In the genomic region with DNA sequence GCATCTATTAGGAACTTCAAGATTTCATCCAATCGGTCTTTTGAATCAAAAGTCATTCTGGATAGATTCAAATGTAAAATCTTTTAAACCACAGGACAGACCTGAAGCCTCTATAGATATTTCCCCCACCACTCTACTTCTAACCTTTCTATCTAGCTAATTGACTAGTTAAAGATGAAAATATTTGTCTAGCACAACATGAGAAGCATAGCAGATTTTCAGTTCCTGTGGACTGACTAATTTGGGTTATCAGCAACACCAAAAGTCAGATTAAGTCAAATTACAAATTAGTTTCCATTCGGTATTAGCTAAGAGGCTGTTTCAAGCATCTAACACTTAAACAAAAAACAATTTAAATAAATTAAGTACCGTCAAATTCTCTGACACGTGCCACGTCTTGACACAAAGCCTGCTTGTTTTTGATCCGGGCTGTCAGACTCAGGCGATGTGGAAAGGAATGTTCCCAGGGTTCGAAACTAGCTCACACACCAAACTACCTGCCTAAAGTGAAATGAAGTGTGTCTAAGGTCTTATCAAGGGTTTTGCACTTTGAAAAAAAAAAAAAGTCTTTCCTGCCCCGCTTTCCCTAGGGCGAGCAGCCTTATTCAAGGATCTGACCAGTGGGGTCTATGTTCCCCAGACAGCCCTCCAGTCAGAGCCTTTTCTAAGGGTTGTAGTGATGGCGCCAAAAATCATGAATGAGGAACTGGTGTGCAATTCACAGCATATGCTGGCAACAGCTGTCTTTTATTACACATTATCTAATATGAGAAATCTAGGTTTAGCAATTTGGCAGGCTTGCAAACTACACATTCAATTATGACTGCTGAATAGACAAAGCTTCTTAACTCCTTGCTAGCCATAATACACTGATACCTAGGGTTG, we compare ENCODE assay signal across 8 cellular contexts. TPM values are rescaled to one million over a fixed set of nuclear protein-coding genes. Genes with fewer than 3 reads are reported as not detected.
DNase-seq lines count a peak whose midpoint lies in the region; ATAC-seq and TF ChIP-seq lines count a peak whose summit lies in the region.

No MANE protein-coding gene starts in this region.

- peaks cover 0 to 2% (median 0%) of the 10 kb centered on the region in 7 donors for H3K9me3 Mint-ChIP-seq in CD14-positive monocyte

- peak; percentile 19 for ATAC-seq in GM19463 (IDR thresholded peaks at IDR 0.05; ENCODE audit: unreplicated experiment)

- peaks cover 67 to 71% of the 10 kb centered on the region in 2 donors for H3K36me3 Mint-ChIP-seq in CD14-positive monocyte

- intact Hi-C loops in CD14-positive monocyte (cut with micrococcal nuclease), result loop anchor here in 1 of 2 donors (10.0 kb wide), 1 partner anchor 114 kb away; a partner anchor contains a TSS

- H3K27me3 Mint-ChIP-seq in CD14-positive monocyte (ENCODE audit: low read depth in 3 of 3), result no peaks in the 10 kb centered on the region

- peak overlapping the region; percentile 100 for H3K4me3 Mint-ChIP-seq in CD14-positive monocyte

- no peak for TF ChIP-seq CTCF in CD14-positive monocyte (IDR thresholded peaks at IDR 0.05)
- no peak for TF ChIP-seq CTCF in cardiac fibroblast (IDR thresholded peaks at IDR 0.05; ENCODE audit: low read depth, low read length)

- no peak overlapping the region for H3K4me3 ChIP-seq in cardiac fibroblast (replicated peaks in 1 of 2; ENCODE audit: low read depth in 2 of 2, low read length in 2 of 2)

- H3K27ac Mint-ChIP-seq in CD14-positive monocyte, result peak overlapping the region; percentile 85 to 99 (median 97)

- DNase-seq in CD14-positive monocyte (ENCODE audit: low spot score), result no peak
- DNase-seq in Kasumi-1 (lab: John Stamatoyannopoulos, UW), result peak; percentile 32 to 35
- DNase-seq in cardiac fibroblast (ENCODE audit: low read depth in 2 of 2), result peak; percentile 18 to 59
- DNase-seq in stromal cell of bone marrow (ENCODE audit: low read depth), result peak; percentile 52
- no peak for DNase-seq in activated effector memory CD4-positive, alpha-beta T cell treated with Interleukin-2 at 50 U/mL for 16 hours
- DNase-seq in ureter (ENCODE audit: low spot score), result no peak
- DNase-seq in iPS-NIHi7 (ENCODE audit: extremely low spot score), result no peak

- peaks cover 73% of the 10 kb centered on the region for H3K4me1 Mint-ChIP-seq in CD14-positive monocyte

RNA-seq across cellular contexts. Expression of a gene that starts 4.7 kb away (rescaled TPM):
- 10 to 100 TPM; 61.9 to 83.5 TPM for polyA plus RNA-seq in CD14-positive monocyte
- 15.8 TPM for total RNA-seq in ureter

Comparison
In these comparisons a context has a peak if more than half of its experiments do, and no peak if none do; other contexts are left out.
1. DNase-seq: peak in Kasumi-1 (2 of 2), cardiac fibroblast (2 of 2) and stromal cell of bone marrow (single experiment); none in CD14-positive monocyte (single experiment), activated effector memory CD4-positive, alpha-beta T cell treated with Interleukin-2 at 50 U/mL for 16 hours (single experiment), ureter (single experiment) and iPS-NIHi7 (single experiment).